ENCODE assay signal across 8 cellular contexts in the genomic region with DNA sequence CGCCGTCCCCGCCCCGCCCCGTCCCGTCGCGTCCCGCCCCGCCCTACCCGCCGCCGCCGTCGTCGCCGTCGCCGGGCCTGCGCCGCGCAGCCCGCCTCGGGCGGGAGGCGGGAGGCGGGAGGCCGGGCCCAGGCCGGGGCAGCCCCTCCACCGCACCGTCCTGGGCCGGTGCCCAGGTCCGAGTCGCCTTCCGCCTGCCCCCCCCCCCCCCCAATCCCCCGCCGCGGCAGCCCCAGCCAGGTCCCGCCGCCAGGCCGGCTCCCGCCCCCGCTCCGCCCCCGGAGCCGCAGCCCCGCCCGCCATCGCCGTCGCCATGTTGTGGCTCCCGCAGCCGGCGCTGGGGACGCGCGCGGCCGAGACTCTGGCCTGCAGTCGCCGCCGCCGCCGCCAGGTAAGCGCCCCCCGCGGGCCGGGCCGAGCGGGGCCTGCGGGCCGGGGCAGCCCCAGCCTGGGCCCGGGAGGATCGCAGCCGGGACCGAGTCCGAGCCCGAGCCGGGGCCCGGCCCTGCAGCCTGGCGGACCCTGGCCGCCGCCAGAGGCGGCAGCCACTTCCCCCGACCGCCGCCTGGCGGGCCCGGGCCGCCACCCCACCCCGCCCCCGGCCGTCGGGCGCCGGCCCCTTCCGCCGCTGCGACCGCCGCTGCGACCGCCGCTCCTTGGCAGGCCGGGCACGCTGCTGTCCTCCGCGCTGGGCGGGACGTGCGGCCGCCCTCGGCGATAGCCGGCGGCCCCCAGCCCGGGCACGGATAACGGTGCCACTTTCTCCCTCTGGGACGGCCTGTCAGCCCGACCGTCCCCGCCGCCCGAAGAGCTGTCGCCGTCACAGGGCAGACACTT. TPM values are rescaled to one million over a fixed set of nuclear protein-coding genes. Genes with fewer than 3 reads are reported as not detected.
A peak's percentile ranks its signal among the peaks of the same experiment; 100 is the strongest.
DNase-seq lines count a peak whose midpoint lies in the region; ATAC-seq and TF ChIP-seq lines count a peak whose summit lies in the region.

A gene with protein sequence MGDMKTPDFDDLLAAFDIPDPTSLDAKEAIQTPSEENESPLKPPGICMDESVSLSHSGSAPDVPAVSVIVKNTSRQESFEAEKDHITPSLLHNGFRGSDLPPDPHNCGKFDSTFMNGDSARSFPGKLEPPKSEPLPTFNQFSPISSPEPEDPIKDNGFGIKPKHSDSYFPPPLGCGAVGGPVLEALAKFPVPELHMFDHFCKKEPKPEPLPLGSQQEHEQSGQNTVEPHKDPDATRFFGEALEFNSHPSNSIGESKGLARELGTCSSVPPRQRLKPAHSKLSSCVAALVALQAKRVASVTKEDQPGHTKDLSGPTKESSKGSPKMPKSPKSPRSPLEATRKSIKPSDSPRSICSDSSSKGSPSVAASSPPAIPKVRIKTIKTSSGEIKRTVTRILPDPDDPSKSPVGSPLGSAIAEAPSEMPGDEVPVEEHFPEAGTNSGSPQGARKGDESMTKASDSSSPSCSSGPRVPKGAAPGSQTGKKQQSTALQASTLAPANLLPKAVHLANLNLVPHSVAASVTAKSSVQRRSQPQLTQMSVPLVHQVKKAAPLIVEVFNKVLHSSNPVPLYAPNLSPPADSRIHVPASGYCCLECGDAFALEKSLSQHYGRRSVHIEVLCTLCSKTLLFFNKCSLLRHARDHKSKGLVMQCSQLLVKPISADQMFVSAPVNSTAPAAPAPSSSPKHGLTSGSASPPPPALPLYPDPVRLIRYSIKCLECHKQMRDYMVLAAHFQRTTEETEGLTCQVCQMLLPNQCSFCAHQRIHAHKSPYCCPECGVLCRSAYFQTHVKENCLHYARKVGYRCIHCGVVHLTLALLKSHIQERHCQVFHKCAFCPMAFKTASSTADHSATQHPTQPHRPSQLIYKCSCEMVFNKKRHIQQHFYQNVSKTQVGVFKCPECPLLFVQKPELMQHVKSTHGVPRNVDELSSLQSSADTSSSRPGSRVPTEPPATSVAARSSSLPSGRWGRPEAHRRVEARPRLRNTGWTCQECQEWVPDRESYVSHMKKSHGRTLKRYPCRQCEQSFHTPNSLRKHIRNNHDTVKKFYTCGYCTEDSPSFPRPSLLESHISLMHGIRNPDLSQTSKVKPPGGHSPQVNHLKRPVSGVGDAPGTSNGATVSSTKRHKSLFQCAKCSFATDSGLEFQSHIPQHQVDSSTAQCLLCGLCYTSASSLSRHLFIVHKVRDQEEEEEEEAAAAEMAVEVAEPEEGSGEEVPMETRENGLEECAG (N-terminal part only) (plus strand): TSS at position 319 of the 837 bp plus-strand sequence. CDS start 34,084 bp downstream, outside the sequence.

- H2AFZ ChIP-seq in OCI-LY3 (ENCODE audit: low read depth, low read length) = peak within 1 kb of the TSS; percentile 81

- peaks cover 31% of the 10 kb centered on the region for H3K4me1 ChIP-seq in OCI-LY3 (ENCODE audit: low read length)

- no peak for TF ChIP-seq CTCF in OCI-LY3 (IDR thresholded peaks at IDR 0.05; ENCODE audit: low read depth, low read length)

- peak within 1 kb of the TSS; percentile 99 for H3K4me2 ChIP-seq in OCI-LY3 (ENCODE audit: low read length)

- no peaks in the 10 kb centered on the region for H3K9me3 ChIP-seq in OCI-LY3 (ENCODE audit: insufficient read depth, low read length)

- peak within 1 kb of the TSS; percentile 99 for H3K9ac ChIP-seq in OCI-LY3 (ENCODE audit: low read length)

- H3K4me3 ChIP-seq in OCI-LY3 (ENCODE audit: low read length) = peak within 1 kb of the TSS; percentile 99

- H3K79me2 ChIP-seq in OCI-LY3 (ENCODE audit: low read length) = peaks cover 58% of the 10 kb centered on the region

- peaks cover 31% of the 10 kb centered on the region for H4K20me1 ChIP-seq in OCI-LY3 (ENCODE audit: insufficient read depth, low read length)

- ATAC-seq in GM19025 (IDR thresholded peaks at IDR 0.05; ENCODE audit: low read depth, unreplicated experiment) (peak; percentile 56), HG03196 (IDR thresholded peaks at IDR 0.05; ENCODE audit: unreplicated experiment) (peak; percentile 46)

- H3K27me3 ChIP-seq in OCI-LY3 (ENCODE audit: low read depth, low read length) = no peaks in the 10 kb centered on the region

- DNase-seq in AG20443 (ENCODE audit: low spot score) = peak; percentile 95
- DNase-seq in activated T-cell treated with anti-CD3 and anti-CD28 coated beads for 24 hours (ENCODE audit: low read depth) = peak; percentile 72
- DNase-seq in epithelial cell of prostate (ENCODE audit: low read depth, low spot score) = no peak
- peak; percentile 85 for DNase-seq in mucosa of gallbladder (ENCODE audit: low spot score)
- DNase-seq in stimulated activated CD8-positive, alpha-beta memory T cell treated with anti-CD3 and anti-CD28 coated beads, Interleukin-7, amount 100 ng/mL, for 1 hour (ENCODE audit: low read depth in 2 of 2) = peak; percentile 66 to 69

- H3K27ac ChIP-seq in OCI-LY3 (ENCODE audit: low read length) (peak within 1 kb of the TSS; percentile 86), epithelial cell of prostate (peak within 1 kb of the TSS; percentile 95)

- H3K36me3 ChIP-seq in OCI-LY3 (replicated peaks; ENCODE audit: low read depth, low read length) = peaks cover 6% of the 10 kb centered on the region

RNA-seq across cellular contexts. Expression of the gene that starts here (rescaled TPM):
- total RNA-seq in mucosa of gallbladder = 29.3 TPM
